In the genomic region with DNA sequence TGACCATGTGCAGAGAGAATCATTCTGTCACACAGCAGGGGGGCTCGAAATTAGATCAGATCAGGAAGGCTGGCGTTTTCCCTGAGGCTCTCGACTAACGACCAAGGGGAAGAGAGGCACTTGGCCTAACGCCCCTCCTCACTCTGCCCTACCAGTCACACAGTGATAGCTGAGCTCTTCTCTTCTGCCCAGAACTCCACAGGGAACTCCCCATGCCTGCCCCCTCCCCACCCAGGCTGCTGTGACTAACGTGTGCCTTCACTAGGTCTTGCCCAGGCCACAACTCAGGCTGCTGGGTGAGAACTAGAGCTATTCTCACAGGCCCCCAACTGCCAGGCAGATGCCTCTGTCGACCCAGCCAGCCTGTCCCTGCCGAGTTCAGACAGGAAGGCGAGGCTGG, we compare ENCODE assay signal across 13 cellular contexts. TPM values are rescaled to one million over a fixed set of nuclear protein-coding genes. Genes with fewer than 3 reads are reported as not detected.
DNase-seq lines count a peak whose midpoint lies in the region; ATAC-seq, FAIRE-seq and TF ChIP-seq lines count a peak whose summit lies in the region.
"Had no signal": no experiment of that assay in that cellular context is flagged by ENCODE, and none has a peak within 500 bp of the region (broad histone marks: within the 10 kb centered on the region; RNA-seq: fewer than 3 reads in every experiment).

No MANE protein-coding gene starts in this region.

- H3K9me3 ChIP-seq in CD4-positive, alpha-beta memory T cell (ENCODE audit: control insufficient read depth in 1 of 2, low read length in 2 of 2): no peaks in the 10 kb centered on the region
- H3K9me3 ChIP-seq in HEK293 (ENCODE audit: control insufficient read depth, insufficient read depth, low read depth, low read length) (no peaks in the 10 kb centered on the region), T-helper 17 cell (ENCODE audit: control insufficient read depth, low read length, poor library complexity, severe bottlenecking) (no peaks in the 10 kb centered on the region)

- no peaks in the 10 kb centered on the region for H3K27me3 ChIP-seq in CD4-positive, alpha-beta memory T cell (ENCODE audit: insufficient read depth, low read length)
- H3K27me3 ChIP-seq: foreskin keratinocyte had no signal

- H3K4me1 ChIP-seq in CD4-positive, alpha-beta memory T cell (ENCODE audit: insufficient read depth, low read length): peaks cover 53% of the 10 kb centered on the region
- no peaks in the 10 kb centered on the region for H3K4me1 ChIP-seq in HEK293 (ENCODE audit: control insufficient read depth, insufficient read depth, low read length)

- no peak overlapping the region for H3K27ac ChIP-seq in CD4-positive, alpha-beta memory T cell (ENCODE audit: low read depth, low read length)
- H3K27ac ChIP-seq in HEK293 (ENCODE audit: extremely low read depth, low read depth, low read length): no peak overlapping the region
- H3K27ac ChIP-seq: foreskin keratinocyte had no signal

- no peak for ATAC-seq in T-helper 17 cell
- no peak for ATAC-seq in naive B cell (ENCODE audit: low read depth in 2 of 2)
- ATAC-seq in HG02763 (IDR thresholded peaks at IDR 0.05; ENCODE audit: unreplicated experiment): no peak
- ATAC-seq in left colon: no peak
- ATAC-seq: foreskin keratinocyte; stimulated activated naive CD8-positive, alpha-beta T cell treated with anti-CD3 and anti-CD28 coated beads, Interleukin-15, Interleukin-2, amounts not matched to agents 100 U/mL and 50 U/mL, for 24 hours had no signal

- H3K36me3 ChIP-seq in CD4-positive, alpha-beta memory T cell (ENCODE audit: insufficient read depth, low read length): no peaks in the 10 kb centered on the region
- no peaks in the 10 kb centered on the region for H3K36me3 ChIP-seq in HEK293 (ENCODE audit: control insufficient read depth in 2 of 2, insufficient read depth in 1 of 2, low read length in 2 of 2)

- no peak overlapping the region for H3K4me3 Mint-ChIP-seq in CD4-positive, alpha-beta memory T cell
- H3K4me3 Mint-ChIP-seq in T-helper 17 cell (no peak overlapping the region), naive B cell (peak overlapping the region in 1 of 8 donors; percentile 44)

- H3K27ac Mint-ChIP-seq in CD4-positive, alpha-beta memory T cell: peak overlapping the region in 6 of 7 donors; percentile 15 to 80 (median 48)
- H3K27ac Mint-ChIP-seq in T-helper 17 cell (peak overlapping the region; percentile 89), naive B cell (peak overlapping the region in 5 of 6 donors; percentile 7 to 92 (median 36))

- TF ChIP-seq POLR2A in GM12891 (IDR thresholded peaks at IDR 0.05; ENCODE audit: low read depth, low read length): no peak

- no peaks in the 10 kb centered on the region for H3K36me3 Mint-ChIP-seq in CD4-positive, alpha-beta memory T cell
- no peaks in the 10 kb centered on the region for H3K36me3 Mint-ChIP-seq in T-helper 17 cell (ENCODE audit: low read depth)
- no peaks in the 10 kb centered on the region for H3K36me3 Mint-ChIP-seq in naive B cell

- peaks cover 35 to 63% (median 48%) of the 10 kb centered on the region in 4 donors for H3K4me1 Mint-ChIP-seq in CD4-positive, alpha-beta memory T cell
- peaks cover 48% of the 10 kb centered on the region for H3K4me1 Mint-ChIP-seq in T-helper 17 cell
- peaks cover 16 to 38% (median 31%) of the 10 kb centered on the region in 3 donors for H3K4me1 Mint-ChIP-seq in naive B cell

- POLR2A ChIA-PET in CD4-positive, alpha-beta memory T cell (lab: Charles Lee; ENCODE audit: partially characterized antibody): interaction anchor here (1.5 kb wide), 1 partner anchor 53 kb away, joined by 4 read pairs; no protein-coding TSS in a partner anchor
- POLR2A ChIA-PET in HEK293 (lab: Yijun Ruan, JAX): no interaction called here

- DNase-seq in CD4-positive, alpha-beta memory T cell: no peak
- DNase-seq in T-helper 17 cell: no peak
- no peak for DNase-seq in naive B cell
- no peak for DNase-seq in GM12891 (ENCODE audit: insufficient read length, low spot score)
- no peak for DNase-seq in left colon
- no peak for DNase-seq in putamen (ENCODE audit: low spot score)
- DNase-seq: activated naive CD4-positive, alpha-beta T cell; foreskin keratinocyte; kidney glomerular epithelial cell; NCI-H1694; stimulated activated naive CD8-positive, alpha-beta T cell treated with anti-CD3 and anti-CD28 coated beads, Interleukin-15, Interleukin-2, amounts not matched to agents 100 U/mL and 50 U/mL, for 24 hours had no signal

- H3K4me3 ChIP-seq in CD4-positive, alpha-beta memory T cell (ENCODE audit: low read length in 2 of 2): no peak overlapping the region
- H3K4me3 ChIP-seq in HEK293 (ENCODE audit: low read depth, low read length): no peak overlapping the region

- intact Hi-C loops in CD4-positive, alpha-beta memory T cell (cut with micrococcal nuclease): no loop called here
- intact Hi-C loops in left colon (cut with DNase I, micrococcal nuclease): no loop called here

- FAIRE-seq in GM12891 (lab: Jason Lieb, UNC): no peak

- peaks cover 0 to 1% (median 0%) of the 10 kb centered on the region in 8 donors for H3K9me3 Mint-ChIP-seq in CD4-positive, alpha-beta memory T cell
- no peaks in the 10 kb centered on the region for H3K9me3 Mint-ChIP-seq in naive B cell

- TF ChIP-seq CTCF in HEK293 (tag by site-specific recombination; IDR thresholded peaks at IDR 0.05): no peak

- CTCF ChIA-PET in CD4-positive, alpha-beta memory T cell (lab: Charles Lee; ENCODE audit: partially characterized antibody): interaction anchor here (0.8 to 1.4 kb wide), 3 partner anchors 9 to 43 kb away, joined by 3 to 9 read pairs (median 3); no protein-coding TSS in a partner anchor
- CTCF ChIA-PET in HEK293 (lab: Yijun Ruan, JAX): interaction anchor here (1.1 to 4.0 kb wide), 4 partner anchors 10 to 76 kb away, joined by 3 to 13 read pairs (median 6); no protein-coding TSS in a partner anchor

- H3K27me3 Mint-ChIP-seq in CD4-positive, alpha-beta memory T cell: no peaks in the 10 kb centered on the region
- H3K27me3 Mint-ChIP-seq in T-helper 17 cell (no peaks in the 10 kb centered on the region), naive B cell (no peaks in the 10 kb centered on the region)

TF ChIP-seq in HEK293, 187 proteins besides CTCF, POLR2A, EP300 and RAD21 (continues in another document):
- TF ChIP-seq, protein P1, sequence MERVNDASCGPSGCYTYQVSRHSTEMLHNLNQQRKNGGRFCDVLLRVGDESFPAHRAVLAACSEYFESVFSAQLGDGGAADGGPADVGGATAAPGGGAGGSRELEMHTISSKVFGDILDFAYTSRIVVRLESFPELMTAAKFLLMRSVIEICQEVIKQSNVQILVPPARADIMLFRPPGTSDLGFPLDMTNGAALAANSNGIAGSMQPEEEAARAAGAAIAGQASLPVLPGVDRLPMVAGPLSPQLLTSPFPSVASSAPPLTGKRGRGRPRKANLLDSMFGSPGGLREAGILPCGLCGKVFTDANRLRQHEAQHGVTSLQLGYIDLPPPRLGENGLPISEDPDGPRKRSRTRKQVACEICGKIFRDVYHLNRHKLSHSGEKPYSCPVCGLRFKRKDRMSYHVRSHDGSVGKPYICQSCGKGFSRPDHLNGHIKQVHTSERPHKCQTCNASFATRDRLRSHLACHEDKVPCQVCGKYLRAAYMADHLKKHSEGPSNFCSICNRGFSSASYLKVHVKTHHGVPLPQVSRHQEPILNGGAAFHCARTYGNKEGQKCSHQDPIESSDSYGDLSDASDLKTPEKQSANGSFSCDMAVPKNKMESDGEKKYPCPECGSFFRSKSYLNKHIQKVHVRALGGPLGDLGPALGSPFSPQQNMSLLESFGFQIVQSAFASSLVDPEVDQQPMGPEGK (tag by site-specific recombination; IDR thresholded peaks at IDR 0.05): peak; percentile 39; the same call in 1 of the 2 replicates
- TF ChIP-seq ZNF610 (tag by site-specific recombination; IDR thresholded peaks at IDR 0.05; ENCODE audit: borderline replicate concordance): no peak

TF ChIP-seq in GM12891, 5 proteins besides CTCF, POLR2A, EP300 and RAD21:
- no peak for TF ChIP-seq SPI1 (IDR thresholded peaks at IDR 0.05; ENCODE audit: low read depth, low read length)
- no peak for TF ChIP-seq TAF1 (IDR thresholded peaks at IDR 0.05; ENCODE audit: low read depth, low read length)
- no peak for TF ChIP-seq PAX5 (IDR thresholded peaks at IDR 0.05; ENCODE audit: insufficient read depth, low read length, severe bottlenecking)

RNA-seq across cellular contexts. Expression of gene KHDRBS1, which starts 26.4 kb away (rescaled TPM):
- total RNA-seq in CD4-positive, alpha-beta memory T cell: 100 to 1,000 TPM; 114 to 122 TPM
- polyA plus RNA-seq in CD4-positive, alpha-beta memory T cell: 100 to 1,000 TPM in 1 of 2 donors, 10 to 100 TPM in 1; 70.8 to 116 TPM
- total RNA-seq in T-helper 17 cell (10 to 100 TPM; 92.5 to 94.9 TPM), left colon (100 to 1,000 TPM in 1 of 2 donors, 10 to 100 TPM in 1; 87.3 to 102 TPM)
- 100 to 1,000 TPM in 5 of 6 donors, 10 to 100 TPM in 1; 96.3 to 134 (median 115) TPM for polyA plus RNA-seq in naive B cell (ENCODE audit: low read depth in 6 of 6)
- 96.0 TPM for polyA plus RNA-seq in GM12891 (2012; ENCODE audit: low read depth, missing spikeins)

RNA-seq across cellular contexts. Expression of gene PTP4A2, which starts 49.1 kb away (rescaled TPM):
- total RNA-seq in CD4-positive, alpha-beta memory T cell: 100 to 1,000 TPM; 254 to 276 TPM
- 100 to 1,000 TPM; 401 to 529 TPM for polyA plus RNA-seq in CD4-positive, alpha-beta memory T cell
- total RNA-seq in T-helper 17 cell (100 to 1,000 TPM; 269 to 384 TPM), left colon (100 to 1,000 TPM; 265 to 271 TPM)
- polyA plus RNA-seq in naive B cell (ENCODE audit: low read depth in 6 of 6): 100 to 1,000 TPM; 251 to 474 (median 307) TPM
- polyA plus RNA-seq in GM12891 (2012; ENCODE audit: low read depth, missing spikeins): 213 TPM

Comparison
In these comparisons a context has a peak if more than half of its experiments do, and no peak if none do; other contexts are left out.
1. H3K27ac Mint-ChIP-seq: peak in every context shown above with its lines; median percentile 89 in T-helper 17 cell; 48 in CD4-positive, alpha-beta memory T cell; 36 in naive B cell.